Comparison of ENCODE assay signal across 15 cellular contexts in genomic region chr1:14745815-14746214, GRCh38.
DNase-seq lines count a peak whose midpoint lies in the region; ATAC-seq and TF ChIP-seq lines count a peak whose summit lies in the region.
"Had no signal": no experiment of that assay in that cellular context is flagged by ENCODE, and none has a peak within 500 bp of the region (broad histone marks: within the 10 kb centered on the region; RNA-seq: fewer than 3 reads in every experiment).

No MANE protein-coding gene starts in this region.

- in situ Hi-C loops in brain microvascular endothelial cell (cut with HindIII; ENCODE audit: low pct_ligation_motif_present, low sequenced_read_pairs) = no loop called here

- no peaks in the 10 kb centered on the region for H3K4me1 Mint-ChIP-seq in stimulated activated naive CD8-positive, alpha-beta T cell treated with anti-CD3 and anti-CD28 coated beads, Interleukin-15, amount 100 ng/mL, for 72 hours
- H3K4me1 Mint-ChIP-seq: CD4-positive, alpha-beta memory T cell; IgD-negative memory B cell had no signal

- H3K4me1 ChIP-seq in adipocyte (ENCODE audit: control insufficient read depth, insufficient read depth, low read length) (peaks cover 34% of the 10 kb centered on the region), foreskin keratinocyte (peaks cover 11% of the 10 kb centered on the region)
- H3K4me1 ChIP-seq: BE2C had no signal

- ATAC-seq in stimulated activated naive CD8-positive, alpha-beta T cell treated with anti-CD3 and anti-CD28 coated beads, Interleukin-15, amount 100 ng/mL, for 72 hours = no peak
- no peak for ATAC-seq in stimulated activated naive CD8-positive, alpha-beta T cell treated with anti-CD3 and anti-CD28 coated beads, Interleukin-15, Interleukin-2, amounts not matched to agents 100 U/mL and 50 U/mL, for 24 hours
- no peak for ATAC-seq in foreskin keratinocyte
- ATAC-seq: HCT116 had no signal

- H3K27me3 ChIP-seq in adipocyte (replicated peaks; ENCODE audit: control insufficient read depth, insufficient read depth, low read length) (no peaks in the 10 kb centered on the region), foreskin keratinocyte (no peaks in the 10 kb centered on the region), brain microvascular endothelial cell (replicated peaks) (no peaks in the 10 kb centered on the region)
- H3K27me3 ChIP-seq: BE2C had no signal

- H3K36me3 ChIP-seq in adipocyte (ENCODE audit: control insufficient read depth, insufficient read depth, low read length, severe bottlenecking) = no peaks in the 10 kb centered on the region
- H3K36me3 ChIP-seq in brain microvascular endothelial cell (replicated peaks) = no peaks in the 10 kb centered on the region
- H3K36me3 ChIP-seq: BE2C had no signal

- H3K27ac Mint-ChIP-seq in stimulated activated naive CD8-positive, alpha-beta T cell treated with anti-CD3 and anti-CD28 coated beads, Interleukin-15, amount 100 ng/mL, for 72 hours = peak overlapping the region; percentile 31 to 69
- H3K27ac Mint-ChIP-seq: CD4-positive, alpha-beta memory T cell; IgD-negative memory B cell had no signal

- no peaks in the 10 kb centered on the region for H3K9me3 ChIP-seq in adipocyte (ENCODE audit: control insufficient read depth, low read length)
- H3K9me3 ChIP-seq: BE2C had no signal

- no peak for DNase-seq in stimulated activated naive CD8-positive, alpha-beta T cell treated with anti-CD3 and anti-CD28 coated beads, Interleukin-15, amount 100 ng/mL, for 72 hours
- DNase-seq in stimulated activated naive CD8-positive, alpha-beta T cell treated with anti-CD3 and anti-CD28 coated beads, Interleukin-15, Interleukin-2, amounts not matched to agents 100 U/mL and 50 U/mL, for 24 hours = no peak
- peak; percentile 25 for DNase-seq in adipocyte (ENCODE audit: low read depth)
- DNase-seq in fibroblast of peridontal ligament (ENCODE audit: extremely low read depth) = peak; percentile 54
- DNase-seq in foreskin keratinocyte = no peak
- DNase-seq in NCI-H82 treated with DMSO at 0.1 percent for 48 hours (lab: John Stamatoyannopoulos, UW; ENCODE audit: unreplicated experiment) = no peak
- no peak for DNase-seq in stimulated activated CD4-positive, alpha-beta T cell treated with anti-CD3 and anti-CD28 coated beads, Interleukin-15, amount 100 ng/mL, for 24 hours
- DNase-seq in brain microvascular endothelial cell = no peak
- DNase-seq: BE2C; CD4-positive, alpha-beta memory T cell; DMS79 treated with DMSO at 0.1 percent for 48 hours; EL had no signal

- TF ChIP-seq CTCF in foreskin keratinocyte (conservative IDR thresholded peaks at IDR 0.05) (no peak), brain microvascular endothelial cell (IDR thresholded peaks at IDR 0.05; ENCODE audit: low read depth, low read length, missing control alignments) (no peak)

- H3K4me3 Mint-ChIP-seq in stimulated activated naive CD8-positive, alpha-beta T cell treated with anti-CD3 and anti-CD28 coated beads, Interleukin-15, amount 100 ng/mL, for 72 hours = no peak overlapping the region
- H3K4me3 Mint-ChIP-seq: CD4-positive, alpha-beta memory T cell; IgD-negative memory B cell had no signal

- H3K9ac ChIP-seq in adipocyte (ENCODE audit: low read length) = no peak overlapping the region

- H3K27me3 Mint-ChIP-seq in stimulated activated naive CD8-positive, alpha-beta T cell treated with anti-CD3 and anti-CD28 coated beads, Interleukin-15, amount 100 ng/mL, for 72 hours = peaks cover 26% of the 10 kb centered on the region

- H3K4me3 ChIP-seq in adipocyte (ENCODE audit: low read length) (no peak overlapping the region), brain microvascular endothelial cell (ENCODE audit: low read depth, low read length) (no peak overlapping the region)

- no peaks in the 10 kb centered on the region for H3K9me3 Mint-ChIP-seq in stimulated activated naive CD8-positive, alpha-beta T cell treated with anti-CD3 and anti-CD28 coated beads, Interleukin-15, amount 100 ng/mL, for 72 hours
- H3K9me3 Mint-ChIP-seq: CD4-positive, alpha-beta memory T cell had no signal

- no peak overlapping the region for H3K27ac ChIP-seq in foreskin keratinocyte
- no peak overlapping the region for H3K27ac ChIP-seq in brain microvascular endothelial cell
- H3K27ac ChIP-seq: C4-2B had no signal

Comparison
In these comparisons a context has a peak if more than half of its experiments do, and no peak if none do; other contexts are left out.
1. DNase-seq: peak in adipocyte (single experiment) and fibroblast of peridontal ligament (single experiment); none in stimulated activated naive CD8-positive, alpha-beta T cell treated with anti-CD3 and anti-CD28 coated beads, Interleukin-15, amount 100 ng/mL, for 72 hours (0 of 2), stimulated activated naive CD8-positive, alpha-beta T cell treated with anti-CD3 and anti-CD28 coated beads, Interleukin-15, Interleukin-2, amounts not matched to agents 100 U/mL and 50 U/mL, for 24 hours (single experiment), foreskin keratinocyte (0 of 2), NCI-H82 treated with DMSO at 0.1 percent for 48 hours (single experiment), stimulated activated CD4-positive, alpha-beta T cell treated with anti-CD3 and anti-CD28 coated beads, Interleukin-15, amount 100 ng/mL, for 24 hours (single experiment) and brain microvascular endothelial cell (single experiment).